10 cellular contexts compared by ENCODE assay signal in genomic region chr17:3950584-3950983, GRCh38. TPM values are rescaled to one million over a fixed set of nuclear protein-coding genes. Genes with fewer than 3 reads are reported as not detected.
"Had no signal": no experiment of that assay in that cellular context is flagged by ENCODE, and none has a peak within 500 bp of the region (broad histone marks: within the 10 kb centered on the region; RNA-seq: fewer than 3 reads in every experiment).

No MANE protein-coding gene starts in this region.

- H3K27ac ChIP-seq: GM23248, HL-60 had no signal

- H3K27ac Mint-ChIP-seq: HFFc6, IgD-negative memory B cell had no signal

- H3K36me3 Mint-ChIP-seq: IgD-negative memory B cell had no signal

- H3K4me1 ChIP-seq: HAP-1 had no signal

- H3K27me3 Mint-ChIP-seq: IgD-negative memory B cell had no signal

- H3K4me3 ChIP-seq: GM23248, HAP-1 had no signal

- H3K4me3 Mint-ChIP-seq: HFFc6, IgD-negative memory B cell had no signal

- H3K9ac ChIP-seq: GM23248 had no signal

- H3K9me3 Mint-ChIP-seq: HFFc6, IgD-negative memory B cell had no signal

- H2AFZ ChIP-seq: GM23248 had no signal

- DNase-seq: GM23248, GOT3, HFFc6 had no signal

- ATAC-seq: HCT116, HepG2 had no signal

- H3K9me3 ChIP-seq: HAP-1 had no signal

- H3K36me3 ChIP-seq: HAP-1 had no signal

- FAIRE-seq: HepG2 had no signal

RNA-seq across cellular contexts. Expression of gene ATP2A3, which starts 13.7 kb away (rescaled TPM):
- total RNA-seq: HepG2, HT1080 had no signal

RNA-seq across cellular contexts. Expression of gene P2RX1, which starts 34.3 kb away (rescaled TPM):
- total RNA-seq: GM23248, H4, HT1080 had no signal
- polyA plus RNA-seq: GM23248 had no signal
